19 cellular contexts compared by ENCODE assay signal in genomic region chr5:141809697-141810096, GRCh38.
"Had no signal": no experiment of that assay in that cellular context is flagged by ENCODE, and none has a peak within 500 bp of the region (broad histone marks: within the 10 kb centered on the region; RNA-seq: fewer than 3 reads in every experiment).

No MANE protein-coding gene starts in this region.

- H3K79me2 ChIP-seq: hepatocyte had no signal

- H3K4me1 ChIP-seq: colonic mucosa, uterus had no signal

- H3K36me3 ChIP-seq: colonic mucosa, neutrophil, tibial artery, upper lobe of left lung, uterus had no signal

- H3K4me3 ChIP-seq: colonic mucosa, hepatocyte, lung, psoas muscle, tibial artery, upper lobe of left lung, uterus had no signal

- H3K27me3 ChIP-seq: colonic mucosa, upper lobe of left lung, uterus had no signal

- ATAC-seq: left cardiac atrium; left ventricle myocardium superior; psoas muscle; sciatic nerve; stimulated activated naive CD8-positive, alpha-beta T cell treated with anti-CD3 and anti-CD28 coated beads, Interleukin-15, Interleukin-2, amounts not matched to agents 100 U/mL and 50 U/mL, for 24 hours had no signal

- H3K9me3 Mint-ChIP-seq: naive B cell, nephron had no signal

- H3K27ac ChIP-seq: colonic mucosa, hepatocyte, neutrophil, psoas muscle, tibial artery, uterus had no signal

- H3K9me3 ChIP-seq: colonic mucosa, neutrophil, psoas muscle, tibial artery, upper lobe of left lung, uterus had no signal

- H3K27ac Mint-ChIP-seq: naive B cell, nephron had no signal

- H3K4me3 Mint-ChIP-seq: naive B cell had no signal

- H2AFZ ChIP-seq: hepatocyte had no signal

- H3K4me2 ChIP-seq: hepatocyte had no signal

- DNase-seq: colonic mucosa; dermis blood vessel endothelial cell; effector CD4-positive, alpha-beta T cell; foreskin melanocyte; kidney; left cardiac atrium; left ventricle myocardium superior; mesenchymal stem cell; naive B cell; psoas muscle; stimulated activated naive CD8-positive, alpha-beta T cell treated with anti-CD3 and anti-CD28 coated beads, Interleukin-15, Interleukin-2, amounts not matched to agents 100 U/mL and 50 U/mL, for 24 hours; tibial artery; upper lobe of left lung; uterus had no signal

- FAIRE-seq: kidney had no signal

- H3K36me3 Mint-ChIP-seq: naive B cell had no signal
